8 cellular contexts compared by ENCODE assay signal in genomic region chr15:73897441-73898261, GRCh38. TPM values are rescaled to one million over a fixed set of nuclear protein-coding genes. Genes with fewer than 3 reads are reported as not detected.
A peak's percentile ranks its signal among the peaks of the same experiment; 100 is the strongest.
DNase-seq lines count a peak whose midpoint lies in the region; ATAC-seq and TF ChIP-seq lines count a peak whose summit lies in the region.

No MANE protein-coding gene starts in this region.

- H3K27ac Mint-ChIP-seq in progenitor cell of endocrine pancreas: no peak overlapping the region

- POLR2A ChIA-PET in AG04449 (lab: Yijun Ruan, JAX): interaction anchor here (0.6 to 0.9 kb wide), 3 partner anchors 9 to 575 kb away, joined by 3 to 4 read pairs (median 3); no protein-coding TSS in a partner anchor
- POLR2A ChIA-PET in PC-9 (lab: Charles Lee; ENCODE audit: unreplicated experiment): no interaction called here

- peaks cover 7% of the 10 kb centered on the region; the same call in 1 of the 2 replicates for H3F3A ChIP-seq in PC-9 (ENCODE audit: insufficient read depth, low read depth)

- peak overlapping the region; percentile 44 for H3K4me2 ChIP-seq in PC-9

- no peaks in the 10 kb centered on the region for H3K79me2 ChIP-seq in PC-9 (ENCODE audit: low read depth)

- H3K4me1 Mint-ChIP-seq in activated T-cell treated with anti-CD3 and anti-CD28 coated beads, Interleukin-2, amount 50 U/mL, for 4 hours (ENCODE audit: low read depth): no peaks in the 10 kb centered on the region
- H3K4me1 Mint-ChIP-seq in progenitor cell of endocrine pancreas (ENCODE audit: low read depth): no peaks in the 10 kb centered on the region

- H3K9me3 ChIP-seq in PC-9 (ENCODE audit: insufficient read depth, low read depth): no peaks in the 10 kb centered on the region

- H3K9me2 ChIP-seq in PC-9 (ENCODE audit: insufficient read depth): no peaks in the 10 kb centered on the region

- H3K4me3 Mint-ChIP-seq in activated T-cell treated with anti-CD3 and anti-CD28 coated beads, Interleukin-2, amount 50 U/mL, for 4 hours: no peak overlapping the region
- no peak overlapping the region for H3K4me3 Mint-ChIP-seq in progenitor cell of endocrine pancreas (ENCODE audit: low read depth)

- TF ChIP-seq CTCF in AG04449 (IDR thresholded peaks at IDR 0.05; ENCODE audit: insufficient read depth, low read length, missing control alignments) (peak; percentile 100), PC-9 (conservative IDR thresholded peaks at IDR 0.05) (peak; percentile 98), fibroblast of villous mesenchyme (IDR thresholded peaks at IDR 0.05; ENCODE audit: insufficient read depth, low read depth, low read length) (peak; percentile 98), progenitor cell of endocrine pancreas (IDR thresholded peaks at IDR 0.05; ENCODE audit: unreplicated experiment) (peak; percentile 70)

- no TSS peak for BruUV-seq in PC-9 (replicated peaks; lab: Mats Ljungman, UMichigan)

- intact Hi-C loops in PC-9 (cut with micrococcal nuclease; ENCODE audit: unreplicated experiment): loop anchor here (2.0 to 5.0 kb wide), 2 partner anchors 29 to 65 kb away; partner anchors contain the start of gene LOXL1

- no peaks in the 10 kb centered on the region for H3K27me3 Mint-ChIP-seq in activated T-cell treated with anti-CD3 and anti-CD28 coated beads, Interleukin-2, amount 50 U/mL, for 4 hours (ENCODE audit: low read depth)
- peaks cover 12% of the 10 kb centered on the region for H3K27me3 Mint-ChIP-seq in progenitor cell of endocrine pancreas

- H3K4me1 ChIP-seq in PC-9 (replicated peaks; ENCODE audit: insufficient read depth): peaks cover 18% of the 10 kb centered on the region

- peak; percentile 79 to 93 for ATAC-seq in activated T-cell treated with anti-CD3 and anti-CD28 coated beads, Interleukin-2, amount 50 U/mL, for 4 hours

- H3K27ac ChIP-seq in PC-9: peak overlapping the region; percentile 62

- no peaks in the 10 kb centered on the region for H3K27me3 ChIP-seq in PC-9 (ENCODE audit: insufficient read depth, low read depth)

- DNase-seq in AG04449 (ENCODE audit: low read depth, low spot score) (peak; percentile 40), GM19238 (ENCODE audit: insufficient read length, low spot score) (peak; percentile 67), PC-9 (peak; percentile 58 to 61), fibroblast of villous mesenchyme (ENCODE audit: low read depth) (peak; percentile 60), progenitor cell of endocrine pancreas (ENCODE audit: low spot score, unreplicated experiment) (no peak), NCI-H2227 (lab: John Stamatoyannopoulos, UW; ENCODE audit: unreplicated experiment) (no peak), NCI-H345 (lab: John Stamatoyannopoulos, UW) (no peak)
- DNase-seq in activated T-cell treated with anti-CD3 and anti-CD28 coated beads, Interleukin-2, amount 50 U/mL, for 4 hours: peak; percentile 29

- CTCF ChIA-PET in AG04449 (lab: Yijun Ruan, JAX) (interaction anchor here (0.6 to 24.7 kb wide), 25 partner anchors 10 to 425 kb away, joined by 3 to 533 read pairs (median 4); partner anchors contain the start of genes LOXL1, PML and TBC1D21), PC-9 (lab: Charles Lee) (interaction anchor here (0.6 kb wide), 2 partner anchors 13 to 59 kb away, joined by 3 to 9 read pairs; no protein-coding TSS in a partner anchor)

- H3K36me3 ChIP-seq in PC-9 (ENCODE audit: low read depth): no peaks in the 10 kb centered on the region

- H3K4me3 ChIP-seq in AG04449 (ENCODE audit: low read depth, low read length) (no peak overlapping the region), PC-9 (no peak overlapping the region), fibroblast of villous mesenchyme (ENCODE audit: low read depth, low read length) (no peak overlapping the region)

- peaks cover 1% of the 10 kb centered on the region for H3K36me3 Mint-ChIP-seq in activated T-cell treated with anti-CD3 and anti-CD28 coated beads, Interleukin-2, amount 50 U/mL, for 4 hours (ENCODE audit: insufficient read depth)
- H3K36me3 Mint-ChIP-seq in progenitor cell of endocrine pancreas (ENCODE audit: insufficient read depth): no peaks in the 10 kb centered on the region

- no peaks in the 10 kb centered on the region for H4K20me1 ChIP-seq in PC-9 (ENCODE audit: insufficient read depth)

- H2AFZ ChIP-seq in PC-9: no peak overlapping the region

- no peaks in the 10 kb centered on the region for H3K9me3 Mint-ChIP-seq in activated T-cell treated with anti-CD3 and anti-CD28 coated beads, Interleukin-2, amount 50 U/mL, for 4 hours
- H3K9me3 Mint-ChIP-seq in progenitor cell of endocrine pancreas (ENCODE audit: low read depth): peaks cover 2% of the 10 kb centered on the region

RNA-seq across cellular contexts. Expression of gene TBC1D21, which starts 24.3 kb away (rescaled TPM):
- total RNA-seq in PC-9 (2021): not detected in 2 replicates
- not detected for total RNA-seq in activated T-cell treated with anti-CD3 and anti-CD28 coated beads, Interleukin-2, amount 50 U/mL, for 4 hours
- not detected in 2 replicates for total RNA-seq in fibroblast of villous mesenchyme
- not detected in 2 replicates for total RNA-seq in progenitor cell of endocrine pancreas

RNA-seq across cellular contexts. Expression of gene LOXL1, which starts 28.6 kb away (rescaled TPM):
- 35.8 and 50.7 TPM in 2 replicates for total RNA-seq in PC-9 (2021)
- 1 to 10 TPM in 1 of 3 donors, under 1 TPM in 2; 0.65 to 1.2 (median 0.81) TPM for total RNA-seq in activated T-cell treated with anti-CD3 and anti-CD28 coated beads, Interleukin-2, amount 50 U/mL, for 4 hours
- 73.8 and 99.9 TPM in 2 replicates for total RNA-seq in fibroblast of villous mesenchyme
- total RNA-seq in progenitor cell of endocrine pancreas: 17.1 and 17.4 TPM in 2 replicates

Comparison
In these comparisons a context has a peak if more than half of its experiments do, and no peak if none do; other contexts are left out.
1. DNase-seq: peak in AG04449 (single experiment), GM19238 (single experiment), PC-9 (2 of 2), activated T-cell treated with anti-CD3 and anti-CD28 coated beads, Interleukin-2, amount 50 U/mL, for 4 hours (single experiment) and fibroblast of villous mesenchyme (single experiment); none in progenitor cell of endocrine pancreas (single experiment), NCI-H2227 (single experiment) and NCI-H345 (single experiment).
2. Peak in every context shown above with its lines, with median percentiles within 50 percentile points of each other: CTCF ChIP-seq.